28 cellular contexts compared by ENCODE assay signal in the genomic region with DNA sequence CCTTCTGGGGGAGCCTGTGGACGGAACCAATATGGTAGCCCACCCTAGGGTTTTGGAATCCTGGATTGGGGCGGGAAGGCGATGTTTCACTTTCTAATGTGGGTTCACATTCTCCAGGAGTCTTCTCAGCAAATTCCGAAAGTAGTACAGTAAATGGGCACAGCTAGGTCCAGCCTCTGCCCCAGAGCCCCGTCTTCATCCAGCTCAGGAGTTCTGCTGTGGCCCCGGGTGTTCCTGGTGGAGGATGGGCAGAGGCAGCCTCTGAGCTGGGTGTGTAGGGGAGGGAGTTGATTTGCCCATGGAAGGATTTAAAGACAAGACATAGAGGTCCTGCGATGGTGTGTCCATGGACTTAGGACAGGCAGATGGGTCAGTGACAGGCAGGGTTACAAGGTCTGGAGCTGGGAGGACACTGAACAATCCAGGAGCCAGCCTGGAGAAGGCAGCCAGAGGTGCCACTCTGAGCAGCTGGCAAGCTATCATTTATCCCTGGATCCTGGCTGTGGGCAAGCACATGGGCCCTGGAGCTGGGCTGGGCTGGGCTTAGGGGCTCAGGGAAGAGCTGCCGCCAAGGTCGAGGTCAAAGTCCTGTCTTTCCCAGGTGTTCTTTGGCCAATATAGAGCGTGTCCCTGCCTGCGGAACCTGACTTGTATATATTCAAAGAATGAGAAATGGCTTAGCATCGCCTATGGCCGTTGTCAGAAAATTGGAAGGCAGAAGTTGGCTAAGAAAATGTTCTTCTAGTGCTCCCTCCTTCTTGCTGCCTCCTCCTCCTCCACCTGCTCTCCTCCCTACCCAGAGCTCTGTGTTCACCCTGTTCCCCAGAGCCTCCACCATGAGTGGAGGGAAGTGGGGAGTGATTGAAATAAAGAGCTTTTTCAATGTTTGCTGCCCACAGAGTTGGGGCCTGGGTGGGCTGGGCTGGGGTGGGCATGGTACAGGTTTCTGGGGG. TPM values are rescaled to one million over a fixed set of nuclear protein-coding genes. Genes with fewer than 3 reads are reported as not detected.
DNase-seq lines count a peak whose midpoint lies in the region; ATAC-seq and TF ChIP-seq lines count a peak whose summit lies in the region.
"Had no signal": no experiment of that assay in that cellular context is flagged by ENCODE, and none has a peak within 500 bp of the region (broad histone marks: within the 10 kb centered on the region; RNA-seq: fewer than 3 reads in every experiment).

No MANE protein-coding gene starts in this region.

- no peaks in the 10 kb centered on the region for H3K36me3 ChIP-seq in liver (ENCODE audit: control insufficient read depth in 4 of 4, insufficient read depth in 3 of 4, low read depth in 1 of 4, low read length in 3 of 4)
- no peaks in the 10 kb centered on the region for H3K36me3 ChIP-seq in aorta (ENCODE audit: control insufficient read depth in 1 of 2, insufficient read depth in 2 of 2, low read length in 1 of 2)
- H3K36me3 ChIP-seq: adrenal gland; BLaER1 treated with 17β-estradiol and CSF1 and Interleukin-3, amounts not matched to agents 10 nM and 100 nM; gastrocnemius medialis; HAP-1; spleen had no signal

- intact Hi-C loops in aorta (cut with DNase I) = no loop called here

- no peak overlapping the region for H3K9ac ChIP-seq in liver (ENCODE audit: low read depth in 1 of 2, low read length in 2 of 2)
- H3K9ac ChIP-seq: BLaER1 treated with 17β-estradiol and CSF1 and Interleukin-3, amounts not matched to agents 10 nM and 100 nM had no signal

- peaks cover 6% of the 10 kb centered on the region for H3K4me1 Mint-ChIP-seq in stimulated activated naive CD8-positive, alpha-beta T cell treated with anti-CD3 and anti-CD28 coated beads, Interleukin-15, amount 100 ng/mL, for 72 hours
- H3K4me1 Mint-ChIP-seq: activated CD4-positive, alpha-beta T cell treated with anti-CD3 and anti-CD28 coated beads, Interleukin-2, amount 10 ng/mL, durations not matched to agents 7 days and 5 days; nephron had no signal

- H3K27ac ChIP-seq in liver (ENCODE audit: low read depth in 1 of 2, low read length in 2 of 2) = no peak overlapping the region
- H3K27ac ChIP-seq in aorta (ENCODE audit: low read depth in 1 of 2, low read length in 2 of 2) = no peak overlapping the region
- H3K27ac ChIP-seq: adrenal gland; BLaER1 treated with 17β-estradiol and CSF1 and Interleukin-3, amounts not matched to agents 10 nM and 100 nM; gastrocnemius medialis; spleen had no signal

- ATAC-seq in stimulated activated naive CD8-positive, alpha-beta T cell treated with anti-CD3 and anti-CD28 coated beads, Interleukin-15, Interleukin-2, amounts not matched to agents 100 U/mL and 50 U/mL, for 24 hours = peak; percentile 14
- ATAC-seq in stimulated activated naive CD8-positive, alpha-beta T cell treated with anti-CD3 and anti-CD28 coated beads, Interleukin-15, amount 100 ng/mL, for 72 hours = no peak
- peak; percentile 38 for ATAC-seq in aorta (ENCODE audit: low FRiP score)
- ATAC-seq: gastrocnemius medialis had no signal

- no peak overlapping the region for H3K27ac Mint-ChIP-seq in stimulated activated naive CD8-positive, alpha-beta T cell treated with anti-CD3 and anti-CD28 coated beads, Interleukin-15, amount 100 ng/mL, for 72 hours
- H3K27ac Mint-ChIP-seq: activated CD4-positive, alpha-beta T cell treated with anti-CD3 and anti-CD28 coated beads, Interleukin-2, amount 10 ng/mL, durations not matched to agents 7 days and 5 days; nephron had no signal

- TF ChIP-seq CTCF in liver (IDR thresholded peaks at IDR 0.05; ENCODE audit: low read depth, low read length, missing input control) = no peak

- no peak overlapping the region for H3K4me3 Mint-ChIP-seq in stimulated activated naive CD8-positive, alpha-beta T cell treated with anti-CD3 and anti-CD28 coated beads, Interleukin-15, amount 100 ng/mL, for 72 hours
- H3K4me3 Mint-ChIP-seq: activated CD4-positive, alpha-beta T cell treated with anti-CD3 and anti-CD28 coated beads, Interleukin-2, amount 10 ng/mL, durations not matched to agents 7 days and 5 days; nephron had no signal

- H3K4me1 ChIP-seq in liver (ENCODE audit: control insufficient read depth in 4 of 4, insufficient read depth in 4 of 4, low read length in 3 of 4) (peaks cover 0 to 3% (median 2%) of the 10 kb centered on the region in 4 donors), aorta (ENCODE audit: control insufficient read depth in 1 of 2, insufficient read depth in 2 of 2, low read length in 2 of 2) (no peaks in the 10 kb centered on the region)
- H3K4me1 ChIP-seq: adrenal gland; BLaER1 treated with 17β-estradiol and CSF1 and Interleukin-3, amounts not matched to agents 10 nM and 100 nM; gastrocnemius medialis had no signal

- H3K27me3 Mint-ChIP-seq in stimulated activated naive CD8-positive, alpha-beta T cell treated with anti-CD3 and anti-CD28 coated beads, Interleukin-15, amount 100 ng/mL, for 72 hours = peaks cover 75% of the 10 kb centered on the region

- H3K27me3 ChIP-seq in liver (ENCODE audit: control insufficient read depth in 4 of 4, insufficient read depth in 4 of 4, low read length in 3 of 4) = peaks cover 0 to 3% (median 0%) of the 10 kb centered on the region in 4 donors
- no peaks in the 10 kb centered on the region for H3K27me3 ChIP-seq in aorta (ENCODE audit: control insufficient read depth in 1 of 2, insufficient read depth in 2 of 2, low read length in 1 of 2)

- no peaks in the 10 kb centered on the region for H3K9me3 ChIP-seq in liver (ENCODE audit: control insufficient read depth in 4 of 4, low read length in 3 of 4)
- H3K9me3 ChIP-seq in aorta (ENCODE audit: control insufficient read depth, low read length) = no peaks in the 10 kb centered on the region
- H3K9me3 ChIP-seq: adrenal gland; BLaER1 treated with 17β-estradiol and CSF1 and Interleukin-3, amounts not matched to agents 10 nM and 100 nM; gastrocnemius medialis; HAP-1; spleen had no signal

- TF ChIP-seq RAD21 in liver (IDR thresholded peaks at IDR 0.05) = no peak

- DNase-seq in stimulated activated naive CD8-positive, alpha-beta T cell treated with anti-CD3 and anti-CD28 coated beads, Interleukin-15, Interleukin-2, amounts not matched to agents 100 U/mL and 50 U/mL, for 24 hours = no peak
- no peak for DNase-seq in stimulated activated naive CD8-positive, alpha-beta T cell treated with anti-CD3 and anti-CD28 coated beads, Interleukin-15, amount 100 ng/mL, for 72 hours
- DNase-seq in aorta (no peak), GM03348 (ENCODE audit: low spot score) (no peak), T-helper 2 cell (no peak)
- DNase-seq: activated CD4-positive, alpha-beta T cell treated with anti-CD3 and anti-CD28 coated beads, Interleukin-2, amount 10 ng/mL, durations not matched to agents 7 days and 5 days; activated CD8-positive, alpha-beta memory T cell treated with anti-CD3 and anti-CD28 coated beads, Interleukin-2, amount 50 U/mL, for 4 hours; activated effector memory CD4-positive, alpha-beta T cell treated with Interleukin-2 at 50 U/mL for 16 hours; adrenal gland; erythroblast; gastrocnemius medialis; mesendoderm; NCI-H1105; NCI-H2107; NCI-H524 treated with DMSO at 0.1 percent for 48 hours; SHP77; spleen; stimulated activated CD4-positive, alpha-beta T cell treated with anti-CD3 and anti-CD28 coated beads, Interleukin-4, amount 100 ng/mL, for 4 hours had no signal

- H3K9me3 Mint-ChIP-seq in stimulated activated naive CD8-positive, alpha-beta T cell treated with anti-CD3 and anti-CD28 coated beads, Interleukin-15, amount 100 ng/mL, for 72 hours = no peaks in the 10 kb centered on the region
- H3K9me3 Mint-ChIP-seq: activated CD4-positive, alpha-beta T cell treated with anti-CD3 and anti-CD28 coated beads, Interleukin-2, amount 10 ng/mL, durations not matched to agents 7 days and 5 days; nephron had no signal

- WGBS in liver = 67% methylated on average over 13 of the region's 13 CpGs
- WGBS in aorta, 2 donors = 80 to 85% methylated on average over 13 of the region's 13 CpGs

- H3K4me3 ChIP-seq in liver (ENCODE audit: low read depth in 1 of 3, low read length in 3 of 3) = no peak overlapping the region
- H3K4me3 ChIP-seq in aorta (ENCODE audit: low read length in 2 of 2) = no peak overlapping the region
- H3K4me3 ChIP-seq: adrenal gland; BLaER1 treated with 17β-estradiol and CSF1 and Interleukin-3, amounts not matched to agents 10 nM and 100 nM; gastrocnemius medialis; HAP-1; spleen had no signal

TF ChIP-seq in liver, 16 proteins besides CTCF, POLR2A, EP300 and RAD21 (continues in another document):
- TF ChIP-seq SP1 (IDR thresholded peaks at IDR 0.05) (no peak), NR2F2 (IDR thresholded peaks at IDR 0.05) (no peak), ZBTB33 (IDR thresholded peaks at IDR 0.05) (no peak), HNF4A (conservative IDR thresholded peaks at IDR 0.05) (peak; percentile 51 to 59), JUND (IDR thresholded peaks at IDR 0.05) (no peak), HNF4G (IDR thresholded peaks at IDR 0.05) (peak; percentile 26)
- TF ChIP-seq, protein P1, sequence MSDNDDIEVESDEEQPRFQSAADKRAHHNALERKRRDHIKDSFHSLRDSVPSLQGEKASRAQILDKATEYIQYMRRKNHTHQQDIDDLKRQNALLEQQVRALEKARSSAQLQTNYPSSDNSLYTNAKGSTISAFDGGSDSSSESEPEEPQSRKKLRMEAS (IDR thresholded peaks at IDR 0.05) = no peak

RNA-seq across cellular contexts. Expression of gene CLPSL1, which starts 6.7 kb away (rescaled TPM):
- total RNA-seq in liver (not detected), aorta (not detected)
- polyA plus RNA-seq in liver (not detected), aorta (not detected)
- total RNA-seq: activated CD4-positive, alpha-beta T cell treated with anti-CD3 and anti-CD28 coated beads, Interleukin-2, amount 10 ng/mL, durations not matched to agents 7 days and 5 days; adrenal gland; cardiac septum; dermis microvascular lymphatic vessel endothelial cell; gastrocnemius medialis; LHCN-M2; pulmonary artery endothelial cell; spleen; subcutaneous adipose tissue had no signal
- polyA plus RNA-seq: adrenal gland, keratinocyte, spleen had no signal

RNA-seq across cellular contexts. Expression of gene CLPS, which starts 9.6 kb away (rescaled TPM):
- total RNA-seq in liver (not detected), aorta (1 to 10 TPM; 2.7 to 3.2 TPM)
- polyA plus RNA-seq in liver (not detected), aorta (1 to 10 TPM; 3.5 to 7.9 TPM)
- total RNA-seq: activated CD4-positive, alpha-beta T cell treated with anti-CD3 and anti-CD28 coated beads, Interleukin-2, amount 10 ng/mL, durations not matched to agents 7 days and 5 days; cardiac septum; dermis microvascular lymphatic vessel endothelial cell; gastrocnemius medialis; LHCN-M2; pulmonary artery endothelial cell; subcutaneous adipose tissue had no signal
- polyA plus RNA-seq: keratinocyte had no signal

RNA-seq across cellular contexts. Expression of gene CLPSL2, which starts 11.1 kb away (rescaled TPM):
- not detected for total RNA-seq in liver
- polyA plus RNA-seq in liver = not detected
- not detected for total RNA-seq in aorta
- polyA plus RNA-seq in aorta = not detected
- total RNA-seq: activated CD4-positive, alpha-beta T cell treated with anti-CD3 and anti-CD28 coated beads, Interleukin-2, amount 10 ng/mL, durations not matched to agents 7 days and 5 days; adrenal gland; cardiac septum; dermis microvascular lymphatic vessel endothelial cell; gastrocnemius medialis; LHCN-M2; pulmonary artery endothelial cell; spleen; subcutaneous adipose tissue had no signal
- polyA plus RNA-seq: adrenal gland, keratinocyte, spleen had no signal

RNA-seq across cellular contexts. Expression of gene LHFPL5, which starts 17.6 kb away (rescaled TPM):
- total RNA-seq in liver = not detected
- polyA plus RNA-seq in liver = not detected
- not detected for total RNA-seq in aorta
- polyA plus RNA-seq in aorta = not detected
- total RNA-seq: activated CD4-positive, alpha-beta T cell treated with anti-CD3 and anti-CD28 coated beads, Interleukin-2, amount 10 ng/mL, durations not matched to agents 7 days and 5 days; cardiac septum; dermis microvascular lymphatic vessel endothelial cell; gastrocnemius medialis; pulmonary artery endothelial cell; spleen; subcutaneous adipose tissue had no signal
- polyA plus RNA-seq: keratinocyte, spleen had no signal

RNA-seq across cellular contexts. Expression of gene ARMC12, which starts 50.7 kb away (rescaled TPM):
- total RNA-seq in liver = under 1 TPM in 1 of 2 donors, not detected in 1; 0.42 TPM
- under 1 TPM; 0.43 to 0.64 TPM for polyA plus RNA-seq in liver
- 1 to 10 TPM in 1 of 2 donors, under 1 TPM in 1; 0.52 to 1.4 TPM for total RNA-seq in aorta
- polyA plus RNA-seq in aorta = 1 to 10 TPM in 1 of 2 donors, under 1 TPM in 1; 0.25 to 6.4 TPM
